ENCODE assay signal across 14 cellular contexts in genomic region chr14:96380735-96381134, GRCh38. TPM values are rescaled to one million over a fixed set of nuclear protein-coding genes. Genes with fewer than 3 reads are reported as not detected.
DNase-seq lines count a peak whose midpoint lies in the region; ATAC-seq, FAIRE-seq and TF ChIP-seq lines count a peak whose summit lies in the region.
"Had no signal": no experiment of that assay in that cellular context is flagged by ENCODE, and none has a peak within 500 bp of the region (broad histone marks: within the 10 kb centered on the region; RNA-seq: fewer than 3 reads in every experiment).

No MANE protein-coding gene starts in this region.

- H4K20me1 ChIP-seq in MM.1S (ENCODE audit: insufficient read depth, low read length): no peaks in the 10 kb centered on the region

- H3K9me3 ChIP-seq in MM.1S (replicated peaks; ENCODE audit: insufficient read depth, low read length): no peaks in the 10 kb centered on the region
- no peaks in the 10 kb centered on the region for H3K9me3 ChIP-seq in heart left ventricle
- H3K9me3 ChIP-seq in pancreas: no peaks in the 10 kb centered on the region
- H3K9me3 ChIP-seq: testis had no signal

- H3K4me3 ChIP-seq in MM.1S (ENCODE audit: low read length): no peak overlapping the region; the same call in 1 of the 2 replicates
- no peak overlapping the region for H3K4me3 ChIP-seq in heart left ventricle
- H3K4me3 ChIP-seq in pancreas: no peak overlapping the region
- H3K4me3 ChIP-seq in brain microvascular endothelial cell (ENCODE audit: low read depth, low read length): no peak overlapping the region
- H3K4me3 ChIP-seq: testis had no signal

- H2AFZ ChIP-seq in MM.1S (ENCODE audit: low read length): no peak overlapping the region

- H3K36me3 ChIP-seq in MM.1S (replicated peaks; ENCODE audit: insufficient read depth, low read length): no peaks in the 10 kb centered on the region
- peaks cover 0 to 40% (median 34%) of the 10 kb centered on the region in 9 donors for H3K36me3 ChIP-seq in heart left ventricle
- peaks cover 0 to 17% (median 0%) of the 10 kb centered on the region in 3 donors for H3K36me3 ChIP-seq in pancreas
- peaks cover 2% of the 10 kb centered on the region for H3K36me3 ChIP-seq in brain microvascular endothelial cell (replicated peaks)

- no peak overlapping the region for H3K9ac ChIP-seq in MM.1S (ENCODE audit: low read length)

- TF ChIP-seq CTCF in MM.1S (IDR thresholded peaks at IDR 0.05; ENCODE audit: low read length) (no peak), heart left ventricle (IDR thresholded peaks at IDR 0.05) (no peak), pancreas (IDR thresholded peaks at IDR 0.05) (no peak), brain microvascular endothelial cell (IDR thresholded peaks at IDR 0.05; ENCODE audit: low read depth, low read length, missing control alignments) (no peak)

- H3K27me3 ChIP-seq in MM.1S (replicated peaks; ENCODE audit: insufficient read depth, low read length) (no peaks in the 10 kb centered on the region), heart left ventricle (no peaks in the 10 kb centered on the region), pancreas (no peaks in the 10 kb centered on the region), brain microvascular endothelial cell (replicated peaks) (no peaks in the 10 kb centered on the region)
- H3K27me3 ChIP-seq: testis had no signal

- peaks cover 3% of the 10 kb centered on the region; the same call in 1 of the 2 replicates for H3F3A ChIP-seq in MM.1S (ENCODE audit: insufficient read depth, low read length)

- intact Hi-C loops in heart left ventricle (cut with DNase I) (no loop called here), pancreas (cut with DNase I) (no loop called here)

- FAIRE-seq in GM12891 (lab: Jason Lieb, UNC) (peak; percentile 97), pancreas (lab: Jason Lieb, UNC) (no peak)

- no peak for DNase-seq in GM12891 (ENCODE audit: insufficient read length, low spot score)
- DNase-seq in MM.1S: peak; percentile 78
- no peak for DNase-seq in midbrain (lab: John Stamatoyannopoulos, UW)
- no peak for DNase-seq in heart left ventricle
- no peak for DNase-seq in pancreas
- DNase-seq in brain microvascular endothelial cell: no peak
- DNase-seq: activated CD4-positive, alpha-beta T cell treated with anti-CD3 and anti-CD28 coated beads for 4 hours; activated naive CD4-positive, alpha-beta T cell treated with anti-CD3 and anti-CD28 coated beads for 36 hours; DMS 273 treated with DMSO at 0.1 percent for 48 hours; immature natural killer cell; NCI-H345; testis had no signal

- H3K27ac ChIP-seq in MM.1S (ENCODE audit: low read length) (peak overlapping the region; percentile 59; the same call in 1 of the 2 replicates), heart left ventricle (no peak overlapping the region), pancreas (no peak overlapping the region), brain microvascular endothelial cell (no peak overlapping the region)
- H3K27ac ChIP-seq: testis had no signal

- ATAC-seq in GM19452 (IDR thresholded peaks at IDR 0.05; ENCODE audit: unreplicated experiment): peak; percentile 73
- ATAC-seq in HG02884 (IDR thresholded peaks at IDR 0.05; ENCODE audit: unreplicated experiment): peak; percentile 66
- ATAC-seq in heart left ventricle: no peak
- no peak for ATAC-seq in pancreas

- no peaks in the 10 kb centered on the region; the same call in 1 of the 2 replicates for H3K4me1 ChIP-seq in MM.1S (ENCODE audit: low read length)
- H3K4me1 ChIP-seq in heart left ventricle: no peaks in the 10 kb centered on the region
- H3K4me1 ChIP-seq in pancreas: peaks cover 0 to 4% (median 0%) of the 10 kb centered on the region in 3 donors
- H3K4me1 ChIP-seq: testis had no signal

- H3K9me2 ChIP-seq in MM.1S (replicated peaks; ENCODE audit: insufficient read depth, low read length): no peaks in the 10 kb centered on the region

- no peaks in the 10 kb centered on the region for H3K79me2 ChIP-seq in MM.1S (ENCODE audit: low read length)

- TF ChIP-seq POLR2A in GM12891 (IDR thresholded peaks at IDR 0.05; ENCODE audit: low read depth, low read length) (no peak), heart left ventricle (IDR thresholded peaks at IDR 0.05) (no peak)

- H3K4me2 ChIP-seq in MM.1S (ENCODE audit: low read depth, low read length): peak overlapping the region; percentile 45; the same call in 1 of the 2 replicates

- in situ Hi-C loops in brain microvascular endothelial cell (cut with HindIII; ENCODE audit: low pct_ligation_motif_present, low sequenced_read_pairs): no loop called here

- 92 to 99% (median 94%) methylated on average over 3 of the region's 3 CpGs for WGBS in heart left ventricle, 4 donors
- WGBS in pancreas, 2 donors: 79% methylated on average over 3 of the region's 3 CpGs

TF ChIP-seq in GM12891, 5 proteins besides CTCF, POLR2A, EP300 and RAD21:
- TF ChIP-seq POLR2AphosphoS5 (IDR thresholded peaks at IDR 0.05; ENCODE audit: low read depth, low read length) (no peak), SPI1 (IDR thresholded peaks at IDR 0.05; ENCODE audit: low read depth, low read length) (peak; percentile 65)

RNA-seq across cellular contexts. Expression of gene AK7, which starts 11.2 kb away (rescaled TPM):
- not detected for polyA plus RNA-seq in GM12891 (2012; ENCODE audit: low read depth, missing spikeins)
- total RNA-seq in heart left ventricle (1 to 10 TPM in 1 of 9 donors, under 1 TPM in 7, not detected in 1; 0.19 to 1.9 (median 0.48) TPM), pancreas (1 to 10 TPM; 1.1 to 2.5 (median 1.5) TPM)
- polyA plus RNA-seq in heart left ventricle (under 1 TPM; 0.11 to 0.79 TPM), pancreas (1 to 10 TPM; 1.4 to 3.0 TPM)

RNA-seq across cellular contexts. Expression of gene GSKIP, which starts 17.4 kb away (rescaled TPM):
- polyA plus RNA-seq in GM12891 (2012; ENCODE audit: low read depth, missing spikeins): 12.4 TPM
- 10 to 100 TPM in 7 of 9 donors, 1 to 10 TPM in 2; 7.6 to 19.9 (median 13.1) TPM for total RNA-seq in heart left ventricle
- 10 to 100 TPM in 1 of 2 donors, 1 to 10 TPM in 1; 4.6 to 18.8 TPM for polyA plus RNA-seq in heart left ventricle
- total RNA-seq in pancreas: 10 to 100 TPM in 1 of 6 donors, 1 to 10 TPM in 5; 6.2 to 13.8 (median 8.5) TPM
- 10 to 100 TPM in 1 of 2 donors, 1 to 10 TPM in 1; 3.4 to 10.3 TPM for polyA plus RNA-seq in pancreas

RNA-seq across cellular contexts. Expression of gene ATG2B, which starts 17.6 kb away (rescaled TPM):
- 3.5 TPM for polyA plus RNA-seq in GM12891 (2012; ENCODE audit: low read depth, missing spikeins)
- total RNA-seq in heart left ventricle: 10 to 100 TPM in 8 of 9 donors, 1 to 10 TPM in 1; 9.1 to 19.5 (median 15.7) TPM
- polyA plus RNA-seq in heart left ventricle: 1 to 10 TPM; 2.7 to 5.1 TPM
- 10 to 100 TPM; 14.9 to 23.4 (median 21.0) TPM for total RNA-seq in pancreas
- 10 to 100 TPM in 1 of 2 donors, 1 to 10 TPM in 1; 7.4 to 10.7 TPM for polyA plus RNA-seq in pancreas

Comparison
In these comparisons a context has a peak if more than half of its experiments do, and no peak if none do; other contexts are left out.
1. ATAC-seq: peak in GM19452 (single experiment) and HG02884 (single experiment); none in heart left ventricle (0 of 4) and pancreas (0 of 4).